Comparison of ENCODE assay signal across 12 cellular contexts in genomic region chr22:41782316-41782715, GRCh38. TPM values are rescaled to one million over a fixed set of nuclear protein-coding genes. Genes with fewer than 3 reads are reported as not detected.
DNase-seq lines count a peak whose midpoint lies in the region; TF ChIP-seq lines count a peak whose summit lies in the region.
"Had no signal": no experiment of that assay in that cellular context is flagged by ENCODE, and none has a peak within 500 bp of the region (broad histone marks: within the 10 kb centered on the region; RNA-seq: fewer than 3 reads in every experiment).

No MANE protein-coding gene starts in this region.

- no peak for TF ChIP-seq POLR2A in suprapubic skin (IDR thresholded peaks at IDR 0.05)

- H3K9me3 ChIP-seq in MM.1S (replicated peaks; ENCODE audit: insufficient read depth, low read length), result no peaks in the 10 kb centered on the region
- H3K9me3 ChIP-seq in neutrophil, result no peaks in the 10 kb centered on the region
- no peaks in the 10 kb centered on the region for H3K9me3 ChIP-seq in right atrium auricular region
- no peaks in the 10 kb centered on the region for H3K9me3 ChIP-seq in suprapubic skin
- H3K9me3 ChIP-seq: Caco-2, HAP-1, heart right ventricle, SK-N-SH had no signal

- TF ChIP-seq CTCF in MM.1S (IDR thresholded peaks at IDR 0.05; ENCODE audit: low read length), result no peak
- no peak for TF ChIP-seq CTCF in neutrophil (IDR thresholded peaks at IDR 0.05)
- TF ChIP-seq CTCF in right atrium auricular region (IDR thresholded peaks at IDR 0.05), result no peak
- no peak for TF ChIP-seq CTCF in suprapubic skin (IDR thresholded peaks at IDR 0.05)

- no peak overlapping the region for H3K27ac ChIP-seq in MM.1S (ENCODE audit: low read length)
- H3K27ac ChIP-seq in neutrophil, result peak overlapping the region; percentile 75
- no peak overlapping the region for H3K27ac ChIP-seq in right atrium auricular region
- no peak overlapping the region for H3K27ac ChIP-seq in suprapubic skin

- no peaks in the 10 kb centered on the region for H3K27me3 Mint-ChIP-seq in activated naive CD4-positive, alpha-beta T cell treated with anti-CD3 and anti-CD28 coated beads, Interleukin-2, amount 50 U/mL, for 24 hours

- H3K36me3 ChIP-seq in MM.1S (replicated peaks; ENCODE audit: insufficient read depth, low read length) (no peaks in the 10 kb centered on the region), neutrophil (no peaks in the 10 kb centered on the region), right atrium auricular region (no peaks in the 10 kb centered on the region), suprapubic skin (no peaks in the 10 kb centered on the region)
- H3K36me3 ChIP-seq: HAP-1, heart right ventricle had no signal

- no peaks in the 10 kb centered on the region for H3K79me2 ChIP-seq in MM.1S (ENCODE audit: low read length)

- no peak for TF ChIP-seq EP300 in suprapubic skin (IDR thresholded peaks at IDR 0.05)

- no peak overlapping the region for H2AFZ ChIP-seq in MM.1S (ENCODE audit: low read length)

- no peaks in the 10 kb centered on the region for H3K27me3 ChIP-seq in MM.1S (replicated peaks; ENCODE audit: insufficient read depth, low read length)
- no peaks in the 10 kb centered on the region for H3K27me3 ChIP-seq in neutrophil
- no peaks in the 10 kb centered on the region for H3K27me3 ChIP-seq in right atrium auricular region
- no peaks in the 10 kb centered on the region for H3K27me3 ChIP-seq in suprapubic skin
- H3K27me3 ChIP-seq: heart right ventricle had no signal

- WGBS in suprapubic skin, result 86% methylated on average over 5 of the region's 6 CpGs

- H3K4me1 Mint-ChIP-seq in activated naive CD4-positive, alpha-beta T cell treated with anti-CD3 and anti-CD28 coated beads, Interleukin-2, amount 50 U/mL, for 24 hours, result peaks cover 69% of the 10 kb centered on the region

- no peak overlapping the region for H3K9ac ChIP-seq in MM.1S (ENCODE audit: low read length)
- H3K9ac ChIP-seq: SK-N-SH had no signal

- H3K4me3 Mint-ChIP-seq in activated naive CD4-positive, alpha-beta T cell treated with anti-CD3 and anti-CD28 coated beads, Interleukin-2, amount 50 U/mL, for 24 hours, result peak overlapping the region; percentile 90

- peaks cover 17% of the 10 kb centered on the region for H3K4me1 ChIP-seq in MM.1S (ENCODE audit: low read length)
- peaks cover 23 to 24% of the 10 kb centered on the region in 2 experiments for H3K4me1 ChIP-seq in neutrophil (ENCODE audit: control insufficient read depth in 1 of 2, insufficient read depth in 1 of 2, low read depth in 1 of 2, low read length in 1 of 2)
- H3K4me1 ChIP-seq in right atrium auricular region, result no peaks in the 10 kb centered on the region
- peaks cover 7% of the 10 kb centered on the region for H3K4me1 ChIP-seq in suprapubic skin
- H3K4me1 ChIP-seq: HAP-1 had no signal

- H3K9me3 Mint-ChIP-seq in activated naive CD4-positive, alpha-beta T cell treated with anti-CD3 and anti-CD28 coated beads, Interleukin-2, amount 50 U/mL, for 24 hours, result no peaks in the 10 kb centered on the region

- H4K20me1 ChIP-seq in MM.1S (ENCODE audit: insufficient read depth, low read length), result no peaks in the 10 kb centered on the region

- H3K4me2 ChIP-seq in MM.1S (ENCODE audit: low read depth, low read length), result peak overlapping the region; percentile 32; the same call in 1 of the 2 replicates
- H3K4me2 ChIP-seq: SK-N-SH had no signal

- peak overlapping the region; percentile 96 for H3K27ac Mint-ChIP-seq in activated naive CD4-positive, alpha-beta T cell treated with anti-CD3 and anti-CD28 coated beads, Interleukin-2, amount 50 U/mL, for 24 hours

- no peaks in the 10 kb centered on the region for H3K9me2 ChIP-seq in MM.1S (replicated peaks; ENCODE audit: insufficient read depth, low read length)
- H3K9me2 ChIP-seq: SK-N-SH had no signal

- H3K4me3 ChIP-seq in GM08714 (ENCODE audit: low read length) (peak overlapping the region; percentile 44; the same call in 1 of the 2 replicates), MM.1S (ENCODE audit: low read length) (no peak overlapping the region), neutrophil (ENCODE audit: low read depth in 1 of 2, low read length in 1 of 2) (no peak overlapping the region), right atrium auricular region (no peak overlapping the region), suprapubic skin (no peak overlapping the region)
- H3K4me3 ChIP-seq: HAP-1 had no signal

- peaks cover 3% of the 10 kb centered on the region for H3K36me3 Mint-ChIP-seq in activated naive CD4-positive, alpha-beta T cell treated with anti-CD3 and anti-CD28 coated beads, Interleukin-2, amount 50 U/mL, for 24 hours

- 0 out of 2 replicates have a peak, but pooled peaks cover 8% of the 10 kb centered on the region for H3F3A ChIP-seq in MM.1S (ENCODE audit: insufficient read depth, low read length)

- DNase-seq in MM.1S, result no peak
- DNase-seq in right atrium auricular region (ENCODE audit: low spot score), result no peak
- no peak for DNase-seq in suprapubic skin (ENCODE audit: low spot score in 2 of 2)
- DNase-seq in DMS153 treated with DMSO at 0.1 percent for 48 hours (lab: John Stamatoyannopoulos, UW; ENCODE audit: unreplicated experiment), result no peak
- DNase-seq: Caco-2, heart right ventricle, NCI-H1930, SK-N-SH had no signal

RNA-seq across cellular contexts. Expression of gene CCDC134, which starts 18.2 kb away (rescaled TPM):
- total RNA-seq in right atrium auricular region, result 1 to 10 TPM; 4.0 to 6.4 TPM
- total RNA-seq in suprapubic skin, result 10 to 100 TPM; 10.1 to 22.0 (median 15.2) TPM

RNA-seq across cellular contexts. Expression of gene SREBF2, which starts 50.6 kb away (rescaled TPM):
- 10 to 100 TPM; 45.6 to 61.4 TPM for total RNA-seq in right atrium auricular region
- 100 to 1,000 TPM in 3 of 4 donors, 10 to 100 TPM in 1; 97.5 to 160 (median 146) TPM for total RNA-seq in suprapubic skin
